In genomic region chr14:68911594-68912227, GRCh38 we compare ENCODE assay signal across 8 cellular contexts.
A peak's percentile ranks its signal among the peaks of the same experiment; 100 is the strongest.
DNase-seq lines count a peak whose midpoint lies in the region; ATAC-seq and TF ChIP-seq lines count a peak whose summit lies in the region.

No MANE protein-coding gene starts in this region.

- TF ChIP-seq POLR2A in ovary (IDR thresholded peaks at IDR 0.05) (peak; percentile 15), thyroid gland (IDR thresholded peaks at IDR 0.05) (no peak)

- DNase-seq in A673 (ENCODE audit: low spot score) (peak; percentile 87), MG63 (peak; percentile 41), SK-MEL-5 (ENCODE audit: low read depth, low spot score) (peak; percentile 84), germinal center (ENCODE audit: low spot score) (peak; percentile 90), ovary (peak; percentile 67 to 84 (median 79)), thyroid gland (peak; percentile 65 to 77)
- peak; percentile 76 for DNase-seq in activated naive CD4-positive, alpha-beta T cell treated with Interleukin-2 at 50 U/mL for 16 hours

- WGBS in ovary, 3 donors: 43 to 45% (median 43%) methylated on average over 12 of the region's 12 CpGs
- 45 to 48% methylated on average over 12 of the region's 12 CpGs for WGBS in thyroid gland, 2 donors

- intact Hi-C loops in A673 (cut with micrococcal nuclease; ENCODE audit: unreplicated experiment) (loop anchor here (1.0 to 5.0 kb wide), 3 partner anchors 67 to 196 kb away; partner anchors contain the start of gene ACTN1), ovary (cut with DNase I) (loop anchor here in 3 of 4 donors (5.0 to 10.0 kb wide), 3 partner anchors 63 to 196 kb away; partner anchors contain the start of gene ACTN1 (in 2 of the 3)), thyroid gland (cut with DNase I) (loop anchor here (5.0 kb wide), 2 partner anchors 181 to 196 kb away; no protein-coding TSS in a partner anchor)

- BruUV-seq in A673 (replicated peaks; lab: Mats Ljungman, UMichigan): no TSS peak

- CTCF ChIA-PET in A673 (lab: Charles Lee): interaction anchor here (0.5 to 1.5 kb wide), 9 partner anchors 11 to 218 kb away, joined by 3 to 5 read pairs (median 3); no protein-coding TSS in a partner anchor

- H3K4me1 ChIP-seq in A673 (ENCODE audit: insufficient read depth, low read length, poor library complexity, severe bottlenecking): no peaks in the 10 kb centered on the region
- H3K4me1 ChIP-seq in ovary (ENCODE audit: insufficient read depth): no peaks in the 10 kb centered on the region
- no peaks in the 10 kb centered on the region for H3K4me1 ChIP-seq in thyroid gland

- TF ChIP-seq EP300 in ovary (IDR thresholded peaks at IDR 0.05): no peak

- peak; percentile 58 for ATAC-seq in GM19328 (IDR thresholded peaks at IDR 0.05; ENCODE audit: unreplicated experiment)

- H3K4me3 ChIP-seq in A673 (ENCODE audit: low read depth, low read length, poor library complexity, severe bottlenecking): no peak overlapping the region
- no peak overlapping the region for H3K4me3 ChIP-seq in MG63
- H3K4me3 ChIP-seq in ovary: no peak overlapping the region
- H3K4me3 ChIP-seq in thyroid gland (replicated peaks in 1 of 3): no peak overlapping the region

- H3K9me3 ChIP-seq in A673 (ENCODE audit: low read depth, low read length, poor library complexity, severe bottlenecking) (no peaks in the 10 kb centered on the region), MG63 (no peaks in the 10 kb centered on the region), ovary (no peaks in the 10 kb centered on the region), thyroid gland (no peaks in the 10 kb centered on the region)

- POLR2A ChIA-PET in A673 (lab: Charles Lee; ENCODE audit: low non-redundant PET): interaction anchor here (0.5 to 0.6 kb wide), 2 partner anchors 68 to 385 kb away, joined by 5 to 7 read pairs; no protein-coding TSS in a partner anchor

- no peaks in the 10 kb centered on the region for H3K27me3 ChIP-seq in A673 (replicated peaks; ENCODE audit: insufficient read depth, low read depth, low read length, poor library complexity)
- H3K27me3 ChIP-seq in MG63: no peaks in the 10 kb centered on the region
- no peaks in the 10 kb centered on the region for H3K27me3 ChIP-seq in ovary
- H3K27me3 ChIP-seq in thyroid gland: no peaks in the 10 kb centered on the region

- TF ChIP-seq CTCF in A673 (conservative IDR thresholded peaks at IDR 0.05; ENCODE audit: low read depth, low read length) (peak; percentile 99), ovary (IDR thresholded peaks at IDR 0.05) (peak; percentile 88 to 98 (median 92)), thyroid gland (IDR thresholded peaks at IDR 0.05) (peak; percentile 92 to 99 (median 96))

- H3K36me3 ChIP-seq in A673 (ENCODE audit: insufficient read depth, low read length, poor library complexity, severe bottlenecking) (peaks cover 23% of the 10 kb centered on the region), MG63 (peaks cover 43% of the 10 kb centered on the region), ovary (no peaks in the 10 kb centered on the region), thyroid gland (peaks cover 4 to 8% of the 10 kb centered on the region in 2 donors)

- H3K27ac ChIP-seq in A673 (ENCODE audit: low read depth, low read length, poor library complexity, severe bottlenecking) (no peak overlapping the region), ovary (no peak overlapping the region), thyroid gland (no peak overlapping the region)

- in situ Hi-C loops in SK-MEL-5 (cut with HindIII; ENCODE audit: low pct_unique_long_range_greater_than_20kb, low sequenced_read_pairs): no loop called here
